8 cellular contexts compared by ENCODE assay signal in the genomic region with DNA sequence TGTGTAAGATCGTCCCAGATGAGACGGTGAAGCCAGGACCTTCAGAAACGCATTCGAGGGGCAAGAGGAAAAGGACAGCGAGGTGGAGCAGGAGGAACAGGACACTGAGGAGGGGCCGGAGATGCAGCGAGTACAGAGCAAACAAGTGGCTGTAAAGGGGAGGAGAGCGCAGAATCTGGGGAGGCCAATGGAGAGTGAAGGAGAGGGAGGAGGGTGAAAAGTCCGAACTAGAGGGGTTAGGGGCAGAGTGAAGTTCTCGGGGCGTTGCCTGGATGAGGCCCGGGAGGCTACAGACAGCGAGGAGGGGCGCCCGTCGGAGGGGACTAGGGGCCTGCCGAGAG. TPM values are rescaled to one million over a fixed set of nuclear protein-coding genes. Genes with fewer than 3 reads are reported as not detected.
DNase-seq lines count a peak whose midpoint lies in the region; ATAC-seq and TF ChIP-seq lines count a peak whose summit lies in the region.

No MANE protein-coding gene starts in this region.

- H3K9me3 ChIP-seq in Panc1 (ENCODE audit: control insufficient read depth, insufficient read depth, low read depth, low read length) (no peaks in the 10 kb centered on the region), parathyroid adenoma (ENCODE audit: control insufficient read depth, low read length) (no peaks in the 10 kb centered on the region)

- POLR2A ChIA-PET in Panc1 (lab: Charles Lee): no interaction called here

- no peak overlapping the region for H3K9ac ChIP-seq in parathyroid adenoma

- BruUV-seq in Panc1 (replicated peaks; lab: Mats Ljungman, UMichigan): no TSS peak

- TF ChIP-seq CTCF in GM12865 (IDR thresholded peaks at IDR 0.05; ENCODE audit: insufficient read depth, low read depth, low read length, missing control alignments) (no peak), Panc1 (IDR thresholded peaks at IDR 0.05) (no peak), epithelial cell of esophagus (IDR thresholded peaks at IDR 0.05; ENCODE audit: insufficient read depth, low read depth, low read length, missing control alignments) (no peak), parathyroid adenoma (IDR thresholded peaks at IDR 0.05) (no peak)

- intact Hi-C loops in Panc1 (cut with micrococcal nuclease; ENCODE audit: unreplicated experiment): no loop called here

- peaks cover 2% of the 10 kb centered on the region for H3K4me1 ChIP-seq in Panc1 (ENCODE audit: control insufficient read depth, insufficient read depth, low read length)
- H3K4me1 ChIP-seq in parathyroid adenoma: no peaks in the 10 kb centered on the region

- CTCF ChIA-PET in Panc1 (lab: Charles Lee): no interaction called here

- peak overlapping the region; percentile 82; the same call in 1 of the 2 replicates for H3K4me3 ChIP-seq in GM12865 (ENCODE audit: low read depth, low read length)
- H3K4me3 ChIP-seq in Panc1 (ENCODE audit: low read depth in 2 of 2, low read length in 2 of 2): peak overlapping the region; percentile 62 to 64
- peak overlapping the region; percentile 13 for H3K4me3 ChIP-seq in epithelial cell of esophagus (ENCODE audit: low read length)
- H3K4me3 ChIP-seq in parathyroid adenoma (ENCODE audit: low read depth, low read length): peak overlapping the region; percentile 59

- DNase-seq in GM12865 (ENCODE audit: low read depth) (no peak), Panc1 (ENCODE audit: low read depth, low spot score) (no peak), epithelial cell of esophagus (ENCODE audit: low read depth) (no peak), NCI-H526 (lab: John Stamatoyannopoulos, UW) (no peak), SW 1271 (lab: John Stamatoyannopoulos, UW) (no peak), OCI-M1 (lab: John Stamatoyannopoulos, UW) (no peak)

- ATAC-seq in Panc1 (peak; percentile 43), GM19324 (IDR thresholded peaks at IDR 0.05; ENCODE audit: low FRiP score, unreplicated experiment) (no peak)

- H3K79me2 ChIP-seq in parathyroid adenoma: no peaks in the 10 kb centered on the region

- H3K4me2 ChIP-seq in parathyroid adenoma (ENCODE audit: low read length): peak overlapping the region; percentile 73

- no peaks in the 10 kb centered on the region for H3K27me3 ChIP-seq in Panc1 (ENCODE audit: control insufficient read depth, insufficient read depth, low read length)
- H3K27me3 ChIP-seq in parathyroid adenoma (ENCODE audit: control insufficient read depth, insufficient read depth, low read length): no peaks in the 10 kb centered on the region

- H3K36me3 ChIP-seq in Panc1 (ENCODE audit: control insufficient read depth, insufficient read depth, low read length) (no peaks in the 10 kb centered on the region), parathyroid adenoma (ENCODE audit: control insufficient read depth, insufficient read depth, low read length) (no peaks in the 10 kb centered on the region)

- H2AFZ ChIP-seq in parathyroid adenoma: peak overlapping the region; percentile 84

- H3K27ac ChIP-seq in Panc1 (ENCODE audit: low read length) (peak overlapping the region; percentile 89), parathyroid adenoma (no peak overlapping the region)

- in situ Hi-C loops in Panc1 (cut with HindIII; ENCODE audit: low pct_unique_long_range_greater_than_20kb, low sequenced_read_pairs): no loop called here

RNA-seq across cellular contexts. Expression of a gene that starts 8.8 kb away (rescaled TPM):
- total RNA-seq in Panc1 (2021; ENCODE audit: unreplicated experiment): 40.0 TPM
- 39.3 TPM for polyA plus RNA-seq in Panc1 (2012; ENCODE audit: insufficient read length)

RNA-seq across cellular contexts. Expression of a gene that starts 14.9 kb away (rescaled TPM):
- total RNA-seq in Panc1 (2021; ENCODE audit: unreplicated experiment): 66.0 TPM
- polyA plus RNA-seq in Panc1 (2012; ENCODE audit: insufficient read length): 101 TPM

RNA-seq across cellular contexts. Expression of a gene that starts 24.4 kb away (rescaled TPM):
- not detected for total RNA-seq in Panc1 (2021; ENCODE audit: unreplicated experiment)
- 0.17 TPM for polyA plus RNA-seq in Panc1 (2012; ENCODE audit: insufficient read length)

RNA-seq across cellular contexts. Expression of a gene that starts 27.2 kb away (rescaled TPM):
- total RNA-seq in Panc1 (2021; ENCODE audit: unreplicated experiment): 60.6 TPM
- 73.2 TPM for polyA plus RNA-seq in Panc1 (2012; ENCODE audit: insufficient read length)

Comparison
In these comparisons a context has a peak if more than half of its experiments do, and no peak if none do; other contexts are left out.
1. H3K4me3 ChIP-seq: peak in every context shown above with its lines; median percentile 82 in GM12865; 63 in Panc1; 59 in parathyroid adenoma; 13 in epithelial cell of esophagus.